15 cellular contexts compared by ENCODE assay signal in genomic region chr16:10922328-10923145, GRCh38. TPM values are rescaled to one million over a fixed set of nuclear protein-coding genes. Genes with fewer than 3 reads are reported as not detected.
A peak's percentile ranks its signal among the peaks of the same experiment; 100 is the strongest.
DNase-seq lines count a peak whose midpoint lies in the region; ATAC-seq and TF ChIP-seq lines count a peak whose summit lies in the region.
"Had no signal": no experiment of that assay in that cellular context is flagged by ENCODE, and none has a peak within 500 bp of the region (broad histone marks: within the 10 kb centered on the region; RNA-seq: fewer than 3 reads in every experiment).

No MANE protein-coding gene starts in this region.

- ATAC-seq in gastroesophageal sphincter = peak; percentile 11
- ATAC-seq in naive B cell (ENCODE audit: low read depth in 2 of 2) = no peak

- TF ChIP-seq POLR2A in gastroesophageal sphincter (IDR thresholded peaks at IDR 0.05) = no peak

- H3K9me2 ChIP-seq in MM.1S (replicated peaks; ENCODE audit: insufficient read depth, low read length) (no peaks in the 10 kb centered on the region), hepatocyte (replicated peaks; ENCODE audit: insufficient read depth) (no peaks in the 10 kb centered on the region)

- H3K4me1 Mint-ChIP-seq in naive B cell = peaks cover 28 to 52% (median 47%) of the 10 kb centered on the region in 3 donors

- no peak for TF ChIP-seq EP300 in gastroesophageal sphincter (IDR thresholded peaks at IDR 0.05)

- H3K27me3 ChIP-seq in gastroesophageal sphincter (no peaks in the 10 kb centered on the region), MM.1S (replicated peaks; ENCODE audit: insufficient read depth, low read length) (no peaks in the 10 kb centered on the region), hepatocyte (no peaks in the 10 kb centered on the region)
- H3K27me3 ChIP-seq: colonic mucosa had no signal

- peaks cover 7 to 9% of the 10 kb centered on the region in 2 donors for H3K36me3 Mint-ChIP-seq in naive B cell

- H3K27ac ChIP-seq in gastroesophageal sphincter (peak overlapping the region in 3 of 4 donors; percentile 70 to 79 (median 76)), MM.1S (ENCODE audit: low read length) (no peak overlapping the region), hepatocyte (no peak overlapping the region)
- H3K27ac ChIP-seq: colonic mucosa, prostate gland, RWPE1 had no signal

- no peak overlapping the region for H3K9ac ChIP-seq in MM.1S (ENCODE audit: low read length)

- no peaks in the 10 kb centered on the region for H4K20me1 ChIP-seq in MM.1S (ENCODE audit: insufficient read depth, low read length)
- H4K20me1 ChIP-seq in hepatocyte (ENCODE audit: insufficient read depth, poor library complexity, severe bottlenecking) = peaks cover 3% of the 10 kb centered on the region

- DNase-seq in A172 (ENCODE audit: low spot score) (peak; percentile 39), NCI-H1092 (lab: John Stamatoyannopoulos, UW) (peak; percentile 55), naive B cell (no peak), MM.1S (no peak), NCI-H187 treated with DMSO at 0.1 percent for 48 hours (lab: John Stamatoyannopoulos, UW) (no peak), hepatocyte (ENCODE audit: low spot score) (no peak)
- no peak for DNase-seq in activated T-cell treated with anti-CD3 and anti-CD28 coated beads, Interleukin-2, amount 50 U/mL, for 1 hour
- DNase-seq: colonic mucosa, T-helper 9 cell had no signal

- WGBS in gastroesophageal sphincter (ENCODE audit: low coverage in 1 of 2), 2 donors = 90 to 100% methylated on average over 3 of the region's 14 CpGs
- 96% methylated on average over 13 of the region's 14 CpGs for WGBS in hepatocyte (ENCODE audit: low lambda C conversion rate, missing lambda C conversion rate)

- H3K36me3 ChIP-seq in gastroesophageal sphincter = peaks cover 0 to 39% of the 10 kb centered on the region in 2 donors
- no peaks in the 10 kb centered on the region for H3K36me3 ChIP-seq in MM.1S (replicated peaks; ENCODE audit: insufficient read depth, low read length)
- H3K36me3 ChIP-seq in hepatocyte (replicated peaks; ENCODE audit: insufficient read depth, low read depth) = no peaks in the 10 kb centered on the region
- H3K36me3 ChIP-seq: colonic mucosa, prostate gland had no signal

- H3K27ac Mint-ChIP-seq in naive B cell = peak overlapping the region in 5 of 6 donors; percentile 39 to 84 (median 62)
- H3K27ac Mint-ChIP-seq: activated naive CD4-positive, alpha-beta T cell treated with anti-CD3 and anti-CD28 coated beads, Interleukin-2, amount 50 U/mL, for 24 hours had no signal

- H3K4me1 ChIP-seq in gastroesophageal sphincter (peaks cover 0 to 72% (median 31%) of the 10 kb centered on the region in 3 donors), MM.1S (ENCODE audit: low read length) (no peaks in the 10 kb centered on the region), hepatocyte (ENCODE audit: insufficient read depth) (no peaks in the 10 kb centered on the region)
- H3K4me1 ChIP-seq: colonic mucosa, prostate gland had no signal

- H3K4me3 Mint-ChIP-seq in naive B cell = peak overlapping the region in 1 of 8 donors; percentile 25
- H3K4me3 Mint-ChIP-seq: activated naive CD4-positive, alpha-beta T cell treated with anti-CD3 and anti-CD28 coated beads, Interleukin-2, amount 50 U/mL, for 24 hours had no signal

- no peaks in the 10 kb centered on the region for H3K9me3 Mint-ChIP-seq in naive B cell
- H3K9me3 Mint-ChIP-seq: activated naive CD4-positive, alpha-beta T cell treated with anti-CD3 and anti-CD28 coated beads, Interleukin-2, amount 50 U/mL, for 24 hours had no signal

- H3F3A ChIP-seq in MM.1S (ENCODE audit: insufficient read depth, low read length) = peaks cover 3% of the 10 kb centered on the region

- TF ChIP-seq CTCF in gastroesophageal sphincter (IDR thresholded peaks at IDR 0.05) = no peak
- TF ChIP-seq CTCF in MM.1S (IDR thresholded peaks at IDR 0.05; ENCODE audit: low read length) = no peak
- no peak for TF ChIP-seq CTCF in hepatocyte (IDR thresholded peaks at IDR 0.05; ENCODE audit: poor library complexity)

- H2AFZ ChIP-seq in MM.1S (ENCODE audit: low read length) = no peak overlapping the region
- H2AFZ ChIP-seq in hepatocyte = no peak overlapping the region

- H3K27me3 Mint-ChIP-seq in naive B cell = no peaks in the 10 kb centered on the region
- H3K27me3 Mint-ChIP-seq: activated naive CD4-positive, alpha-beta T cell treated with anti-CD3 and anti-CD28 coated beads, Interleukin-2, amount 50 U/mL, for 24 hours had no signal

- H3K9me3 ChIP-seq in gastroesophageal sphincter (peaks cover 0 to 6% (median 0%) of the 10 kb centered on the region in 3 donors), MM.1S (replicated peaks; ENCODE audit: insufficient read depth, low read length) (no peaks in the 10 kb centered on the region), hepatocyte (ENCODE audit: low read depth) (no peaks in the 10 kb centered on the region)
- H3K9me3 ChIP-seq: colonic mucosa, prostate gland had no signal

- H3K79me2 ChIP-seq in MM.1S (ENCODE audit: low read length) (no peaks in the 10 kb centered on the region), hepatocyte (no peaks in the 10 kb centered on the region)

- no peak overlapping the region for H3K4me3 ChIP-seq in gastroesophageal sphincter
- H3K4me3 ChIP-seq in MM.1S (ENCODE audit: low read length) = no peak overlapping the region
- no peak overlapping the region for H3K4me3 ChIP-seq in hepatocyte
- H3K4me3 ChIP-seq: colonic mucosa, prostate gland had no signal

- no peak overlapping the region for H3K4me2 ChIP-seq in MM.1S (ENCODE audit: low read depth, low read length)
- H3K4me2 ChIP-seq in hepatocyte = no peak overlapping the region

RNA-seq across cellular contexts. Expression of gene DEXI, which starts 19.7 kb away (rescaled TPM):
- 65.9 and 66.5 TPM in 2 replicates for total RNA-seq in A172 (2014; rRNA removed; shearing (Covaris generic))
- total RNA-seq in gastroesophageal sphincter (100 to 1,000 TPM in 2 of 4 donors, 10 to 100 TPM in 2; 79.2 to 136 (median 102) TPM), hepatocyte (51.6 and 53.7 TPM in 2 replicates)
- polyA plus RNA-seq in naive B cell (ENCODE audit: low read depth in 6 of 6) (10 to 100 TPM; 10.1 to 22.6 (median 15.6) TPM), hepatocyte (68.9 and 82.4 TPM in 2 replicates)

RNA-seq across cellular contexts. Expression of gene CLEC16A, which starts 21.8 kb away (rescaled TPM):
- total RNA-seq in A172 (2014; rRNA removed; shearing (Covaris generic)) = 13.3 and 17.3 TPM in 2 replicates
- total RNA-seq in gastroesophageal sphincter (10 to 100 TPM; 19.9 to 38.3 (median 35.0) TPM), hepatocyte (19.7 and 22.6 TPM in 2 replicates)
- polyA plus RNA-seq in naive B cell (ENCODE audit: low read depth in 6 of 6) (10 to 100 TPM; 11.8 to 34.9 (median 18.7) TPM), hepatocyte (22.3 and 29.0 TPM in 2 replicates)

RNA-seq across cellular contexts. Expression of gene CIITA, which starts 45.5 kb away (rescaled TPM):
- 0.07 TPM in 1 of 2 replicates, not detected in the other for total RNA-seq in A172 (2014; rRNA removed; shearing (Covaris generic))
- total RNA-seq in gastroesophageal sphincter (10 to 100 TPM in 1 of 4 donors, 1 to 10 TPM in 3; 4.3 to 26.5 (median 7.4) TPM), hepatocyte (0.08 TPM in 1 of 2 replicates, not detected in the other)
- polyA plus RNA-seq in naive B cell (ENCODE audit: low read depth in 6 of 6) (100 to 1,000 TPM; 130 to 259 (median 150) TPM), hepatocyte (0.24 and 1.1 TPM in 2 replicates)
- total RNA-seq: A673, NCI-H460 had no signal

Comparison
In these comparisons a context has a peak if more than half of its experiments do, and no peak if none do; other contexts are left out.
1. DNase-seq: peak in A172 (single experiment) and NCI-H1092 (single experiment); none in naive B cell (single experiment), MM.1S (single experiment), NCI-H187 treated with DMSO at 0.1 percent for 48 hours (single experiment), activated T-cell treated with anti-CD3 and anti-CD28 coated beads, Interleukin-2, amount 50 U/mL, for 1 hour (single experiment) and hepatocyte (single experiment).
2. H3K27ac ChIP-seq: peak in gastroesophageal sphincter (3 of 4); none in MM.1S (single experiment) and hepatocyte (single experiment).